In genomic region chr11:76203937-76204336, GRCh38 we compare ENCODE assay signal across 28 cellular contexts. TPM values are rescaled to one million over a fixed set of nuclear protein-coding genes. Genes with fewer than 3 reads are reported as not detected.
"Had no signal": no experiment of that assay in that cellular context is flagged by ENCODE, and none has a peak within 500 bp of the region (broad histone marks: within the 10 kb centered on the region; RNA-seq: fewer than 3 reads in every experiment).

No MANE protein-coding gene starts in this region.

- H3K79me2 ChIP-seq: hepatocyte, parathyroid adenoma had no signal

- H3K4me3 ChIP-seq: dorsolateral prefrontal cortex, esophagus muscularis mucosa, gastroesophageal sphincter, heart left ventricle, hepatocyte, lung, mucosa of descending colon, sigmoid colon, spleen, thoracic aorta, tibial nerve, upper lobe of right lung, uterus had no signal

- H3K4me1 ChIP-seq: foreskin keratinocyte, parathyroid adenoma had no signal

- ATAC-seq: foreskin keratinocyte; gastroesophageal sphincter; heart left ventricle; left lobe of liver; mucosa of descending colon; natural killer cell treated with Interleukin-12 subunit alpha and Interleukin-12 subunit beta and Interleukin-15 and Interleukin-18, amount 100 ng/mL, for 72 hours; stimulated activated memory B cell treated with anti-CD40 and anti-IgM and Interleukin-4, amounts not matched to agents 10 μg/mL and 1 μg/mL and 100 μg/mL, for 72 hours; upper lobe of right lung had no signal

- H3K27ac Mint-ChIP-seq: endodermal cell; memory B cell; naive B cell; natural killer cell treated with Interleukin-12 subunit alpha and Interleukin-12 subunit beta and Interleukin-15 and Interleukin-18, amount 100 ng/mL, for 72 hours; progenitor cell of endocrine pancreas; stimulated activated memory B cell treated with anti-CD40 and anti-IgM and Interleukin-4, amounts not matched to agents 10 μg/mL and 1 μg/mL and 100 μg/mL, for 72 hours; stimulated activated naive CD8-positive, alpha-beta T cell treated with anti-CD3 and anti-CD28 coated beads, Interleukin-15, Interleukin-2, amounts not matched to agents 100 ng/mL and 50 ng/mL, for 24 hours had no signal

- H2AFZ ChIP-seq: hepatocyte, parathyroid adenoma had no signal

- H3K9ac ChIP-seq: parathyroid adenoma had no signal

- H3K36me3 Mint-ChIP-seq: memory B cell; naive B cell; natural killer cell treated with Interleukin-12 subunit alpha and Interleukin-12 subunit beta and Interleukin-15 and Interleukin-18, amount 100 ng/mL, for 72 hours; stimulated activated memory B cell treated with anti-CD40 and anti-IgM and Interleukin-4, amounts not matched to agents 10 μg/mL and 1 μg/mL and 100 μg/mL, for 72 hours had no signal

- H3K4me3 Mint-ChIP-seq: endodermal cell; memory B cell; natural killer cell treated with Interleukin-12 subunit alpha and Interleukin-12 subunit beta and Interleukin-15 and Interleukin-18, amount 100 ng/mL, for 72 hours; stimulated activated memory B cell treated with anti-CD40 and anti-IgM and Interleukin-4, amounts not matched to agents 10 μg/mL and 1 μg/mL and 100 μg/mL, for 72 hours; stimulated activated naive CD8-positive, alpha-beta T cell treated with anti-CD3 and anti-CD28 coated beads, Interleukin-15, Interleukin-2, amounts not matched to agents 100 ng/mL and 50 ng/mL, for 24 hours had no signal

- H3K27ac ChIP-seq: dorsolateral prefrontal cortex, esophagus muscularis mucosa, foreskin keratinocyte, gastroesophageal sphincter, heart left ventricle, hepatocyte, neutrophil, parathyroid adenoma, sigmoid colon, spleen, thoracic aorta, tibial nerve, upper lobe of right lung, uterus had no signal

- H3K9me3 Mint-ChIP-seq: endodermal cell; memory B cell; naive B cell; natural killer cell treated with Interleukin-12 subunit alpha and Interleukin-12 subunit beta and Interleukin-15 and Interleukin-18, amount 100 ng/mL, for 72 hours; stimulated activated memory B cell treated with anti-CD40 and anti-IgM and Interleukin-4, amounts not matched to agents 10 μg/mL and 1 μg/mL and 100 μg/mL, for 72 hours; stimulated activated naive CD8-positive, alpha-beta T cell treated with anti-CD3 and anti-CD28 coated beads, Interleukin-15, Interleukin-2, amounts not matched to agents 100 ng/mL and 50 ng/mL, for 24 hours had no signal

- H3K9me3 ChIP-seq: esophagus muscularis mucosa, gastroesophageal sphincter, heart left ventricle, mucosa of descending colon, neutrophil, sigmoid colon, spleen, thoracic aorta, tibial nerve, upper lobe of right lung, uterus had no signal

- DNase-seq: dorsolateral prefrontal cortex; effector CD8-positive, alpha-beta T cell; endodermal cell; foreskin keratinocyte; naive B cell; sigmoid colon; spleen; stimulated activated CD4-positive, alpha-beta T cell treated with anti-CD3 and anti-CD28 coated beads, Interleukin-4, amount 100 ng/mL, for 4 hours; upper lobe of right lung; uterus had no signal

- H3K36me3 ChIP-seq: esophagus muscularis mucosa, gastroesophageal sphincter, heart left ventricle, neutrophil, sigmoid colon, spleen, thoracic aorta, tibial nerve, upper lobe of right lung, uterus had no signal

- H3K27me3 ChIP-seq: uterus had no signal

RNA-seq across cellular contexts. Expression of gene WNT11, which starts 2.4 kb away (rescaled TPM):
- total RNA-seq: endothelial cell of umbilical vein, epithelial cell of proximal tubule had no signal
- polyA plus RNA-seq: endothelial cell of umbilical vein had no signal
